8 cellular contexts compared by ENCODE assay signal in the genomic region with DNA sequence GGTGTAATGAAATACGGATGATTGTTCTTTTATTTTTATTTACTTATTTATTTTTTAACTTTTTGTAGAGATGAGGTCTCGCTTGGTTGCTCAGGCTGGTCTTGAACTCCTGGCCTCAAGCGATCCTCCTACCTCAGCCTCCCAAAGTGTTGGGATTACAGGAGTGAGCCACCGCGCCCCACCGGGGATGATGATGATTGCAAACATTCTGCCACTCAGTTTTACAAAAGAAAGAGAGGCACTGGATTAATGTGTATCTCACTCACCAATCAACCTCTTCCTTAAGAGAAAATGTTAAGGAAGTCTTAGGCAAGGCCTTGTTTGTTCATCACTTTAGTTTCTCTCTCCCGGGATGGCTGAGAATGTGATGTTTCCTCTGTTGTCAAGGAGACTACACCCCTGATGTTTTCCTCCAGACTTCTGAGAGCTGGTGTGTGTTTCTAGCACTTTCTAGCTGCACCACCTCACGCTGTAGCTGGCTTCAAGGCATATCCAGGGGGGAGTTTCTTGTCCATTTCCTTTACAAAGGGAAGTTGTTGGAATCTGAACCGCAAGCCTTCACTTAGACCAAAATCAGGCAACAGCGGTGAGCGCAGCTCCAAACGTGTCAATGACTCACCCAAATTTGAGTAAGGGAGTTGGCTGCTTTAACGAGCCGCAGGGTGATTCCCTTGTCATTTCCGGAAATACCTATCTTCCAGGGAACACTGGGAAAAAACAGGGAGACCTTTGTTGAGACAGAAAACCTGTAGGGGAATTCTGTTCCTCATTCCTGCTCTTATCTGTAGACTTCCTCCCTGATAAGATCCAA. TPM values are rescaled to one million over a fixed set of nuclear protein-coding genes. Genes with fewer than 3 reads are reported as not detected.
A peak's percentile ranks its signal among the peaks of the same experiment; 100 is the strongest.
DNase-seq lines count a peak whose midpoint lies in the region; ATAC-seq and TF ChIP-seq lines count a peak whose summit lies in the region.

No MANE protein-coding gene starts in this region.

- H3K27me3 ChIP-seq in osteoblast (ENCODE audit: insufficient read depth, low read length) = no peaks in the 10 kb centered on the region

- H3K27ac ChIP-seq in osteoblast (ENCODE audit: low read depth, low read length) = peak overlapping the region; percentile 97

- TF ChIP-seq CTCF in GM12865 (IDR thresholded peaks at IDR 0.05; ENCODE audit: insufficient read depth, low read depth, low read length, missing control alignments) (no peak), osteoblast (IDR thresholded peaks at IDR 0.05; ENCODE audit: extremely low read depth, low read depth, low read length) (no peak)

- ATAC-seq in GM18858 (IDR thresholded peaks at IDR 0.05; ENCODE audit: unreplicated experiment) = no peak

- peak overlapping the region; percentile 88 for H3K4me2 ChIP-seq in osteoblast (ENCODE audit: insufficient read depth, low read length)

- H3K4me3 ChIP-seq in GM12865 (ENCODE audit: low read depth, low read length) (peak overlapping the region; percentile 77), osteoblast (ENCODE audit: insufficient read depth, low read length) (peak overlapping the region; percentile 88)

- peaks cover 47% of the 10 kb centered on the region for H3K79me2 ChIP-seq in osteoblast (ENCODE audit: insufficient read depth, low read length)

- H3K36me3 ChIP-seq in osteoblast (ENCODE audit: insufficient read depth, low read length) = peaks cover 21% of the 10 kb centered on the region

- H2AFZ ChIP-seq in osteoblast (ENCODE audit: low read length) = no peak overlapping the region

- H3K9me3 ChIP-seq in osteoblast (ENCODE audit: low read depth, low read length) = no peaks in the 10 kb centered on the region

- H4K20me1 ChIP-seq in osteoblast (ENCODE audit: insufficient read depth, low read length) = peaks cover 16% of the 10 kb centered on the region

- peak; percentile 44 for DNase-seq in GM12865 (ENCODE audit: low read depth)
- peak; percentile 21 for DNase-seq in activated gamma-delta T cell treated with anti-CD3 and anti-CD28 coated beads, Interleukin-2, amount 50 U/mL, for 16 hours (ENCODE audit: low read depth)
- DNase-seq in foreskin melanocyte = peak; percentile 76
- peak; percentile 72 for DNase-seq in osteoblast (ENCODE audit: insufficient read length, low spot score, missing footprints)
- no peak for DNase-seq in NK-92 (lab: John Stamatoyannopoulos, UW; ENCODE audit: unreplicated experiment)
- DNase-seq in NCI-H2107 treated with DMSO at 0.1 percent for 48 hours (lab: John Stamatoyannopoulos, UW; ENCODE audit: unreplicated experiment) = no peak

- peaks cover 55% of the 10 kb centered on the region for H3K4me1 ChIP-seq in osteoblast (ENCODE audit: insufficient read depth, low read length)

TF ChIP-seq in PFSK-1, 5 proteins besides CTCF, POLR2A, EP300 and RAD21:
- TF ChIP-seq POLR2AphosphoS5 (IDR thresholded peaks at IDR 0.05; ENCODE audit: low read depth, low read length) = no peak
- TF ChIP-seq SIN3A (IDR thresholded peaks at IDR 0.05; ENCODE audit: borderline replicate concordance, insufficient read depth, low read length) = 0 out of 2 replicates have a peak, but pooled peaks have one; percentile 87

RNA-seq across cellular contexts. Expression of a gene that starts 2.3 kb away (rescaled TPM):
- polyA plus RNA-seq in PFSK-1 (2012; ENCODE audit: insufficient read length, low read depth) = 30.6 TPM
- total RNA-seq in osteoblast = 313 and 326 TPM in 2 replicates

Comparison
In these comparisons a context has a peak if more than half of its experiments do, and no peak if none do; other contexts are left out.
1. DNase-seq: peak in GM12865 (single experiment), activated gamma-delta T cell treated with anti-CD3 and anti-CD28 coated beads, Interleukin-2, amount 50 U/mL, for 16 hours (single experiment), foreskin melanocyte (single experiment) and osteoblast (single experiment); none in NK-92 (single experiment) and NCI-H2107 treated with DMSO at 0.1 percent for 48 hours (single experiment).